8 cellular contexts compared by ENCODE assay signal in genomic region chr10:3786295-3786981, GRCh38. TPM values are rescaled to one million over a fixed set of nuclear protein-coding genes. Genes with fewer than 3 reads are reported as not detected.
DNase-seq lines count a peak whose midpoint lies in the region; ATAC-seq lines count a peak whose summit lies in the region.

No MANE protein-coding gene starts in this region.

- DNase-seq in stimulated activated naive CD8-positive, alpha-beta T cell treated with anti-CD3 and anti-CD28 coated beads, Interleukin-15, Interleukin-2, amounts not matched to agents 100 U/mL and 50 U/mL, for 24 hours, result no peak
- no peak for DNase-seq in activated T-helper 2 cell treated with anti-CD3 and anti-CD28 coated beads, Interferon-gamma antibody, Interleukin-2, Interleukin-4, amounts not matched to agents 10 μg/mL and 5 μg/mL and 100 μg/mL, durations not matched to agents 14 hours and 24 hours and 36 hours (ENCODE audit: low spot score)
- DNase-seq in left ventricle myocardium superior (peak; percentile 49), retina (peak; percentile 90), NCI-H1105 treated with DMSO at 0.1 percent for 48 hours (lab: John Stamatoyannopoulos, UW) (no peak)

- ATAC-seq in stimulated activated naive CD8-positive, alpha-beta T cell treated with anti-CD3 and anti-CD28 coated beads, Interleukin-15, Interleukin-2, amounts not matched to agents 100 U/mL and 50 U/mL, for 24 hours, result no peak
- ATAC-seq in left ventricle myocardium superior (no peak), GM18511 (IDR thresholded peaks at IDR 0.05; ENCODE audit: unreplicated experiment) (no peak), GM19035 (IDR thresholded peaks at IDR 0.05; ENCODE audit: unreplicated experiment) (no peak)

- peak overlapping the region; percentile 95 for H3K4me3 Mint-ChIP-seq in stimulated activated naive CD8-positive, alpha-beta T cell treated with anti-CD3 and anti-CD28 coated beads, Interleukin-15, Interleukin-2, amounts not matched to agents 100 ng/mL and 50 ng/mL, for 24 hours
- H3K4me3 Mint-ChIP-seq in activated T-helper 2 cell treated with anti-CD3 and anti-CD28 coated beads, Interferon-gamma antibody, Interleukin-2, Interleukin-4, amounts not matched to agents 10 μg/mL and 5 μg/mL and 100 μg/mL, durations not matched to agents 14 hours and 24 hours and 36 hours (ENCODE audit: low read depth), result peak overlapping the region; percentile 83

- no peaks in the 10 kb centered on the region for H3K27me3 Mint-ChIP-seq in stimulated activated naive CD8-positive, alpha-beta T cell treated with anti-CD3 and anti-CD28 coated beads, Interleukin-15, Interleukin-2, amounts not matched to agents 100 ng/mL and 50 ng/mL, for 24 hours
- H3K27me3 Mint-ChIP-seq in activated T-helper 2 cell treated with anti-CD3 and anti-CD28 coated beads, Interferon-gamma antibody, Interleukin-2, Interleukin-4, amounts not matched to agents 10 μg/mL and 5 μg/mL and 100 μg/mL, durations not matched to agents 14 hours and 24 hours and 36 hours (ENCODE audit: low read depth), result no peaks in the 10 kb centered on the region

- H3K27ac Mint-ChIP-seq in stimulated activated naive CD8-positive, alpha-beta T cell treated with anti-CD3 and anti-CD28 coated beads, Interleukin-15, Interleukin-2, amounts not matched to agents 100 ng/mL and 50 ng/mL, for 24 hours, result peak overlapping the region; percentile 95
- peak overlapping the region; percentile 96 for H3K27ac Mint-ChIP-seq in activated T-helper 2 cell treated with anti-CD3 and anti-CD28 coated beads, Interferon-gamma antibody, Interleukin-2, Interleukin-4, amounts not matched to agents 10 μg/mL and 5 μg/mL and 100 μg/mL, durations not matched to agents 14 hours and 24 hours and 36 hours

- peaks cover 31% of the 10 kb centered on the region for H3K4me1 Mint-ChIP-seq in stimulated activated naive CD8-positive, alpha-beta T cell treated with anti-CD3 and anti-CD28 coated beads, Interleukin-15, Interleukin-2, amounts not matched to agents 100 ng/mL and 50 ng/mL, for 24 hours (ENCODE audit: low read depth)
- peaks cover 25% of the 10 kb centered on the region for H3K4me1 Mint-ChIP-seq in activated T-helper 2 cell treated with anti-CD3 and anti-CD28 coated beads, Interferon-gamma antibody, Interleukin-2, Interleukin-4, amounts not matched to agents 10 μg/mL and 5 μg/mL and 100 μg/mL, durations not matched to agents 14 hours and 24 hours and 36 hours (ENCODE audit: low read depth)

- intact Hi-C loops in activated T-helper 2 cell treated with anti-CD3 and anti-CD28 coated beads, Interferon-gamma antibody, Interleukin-2, Interleukin-4, amounts not matched to agents 10 μg/mL and 5 μg/mL and 100 μg/mL, durations not matched to agents 14 hours and 24 hours and 36 hours (cut with micrococcal nuclease), result loop anchor here (1.0 to 5.0 kb wide), 2 partner anchors 11 to 346 kb away; no protein-coding TSS in a partner anchor
- intact Hi-C loops in left ventricle myocardium superior (cut with micrococcal nuclease), result no loop called here

- H3K9me3 Mint-ChIP-seq in stimulated activated naive CD8-positive, alpha-beta T cell treated with anti-CD3 and anti-CD28 coated beads, Interleukin-15, Interleukin-2, amounts not matched to agents 100 ng/mL and 50 ng/mL, for 24 hours, result peaks cover 8% of the 10 kb centered on the region
- peaks cover 9% of the 10 kb centered on the region for H3K9me3 Mint-ChIP-seq in activated T-helper 2 cell treated with anti-CD3 and anti-CD28 coated beads, Interferon-gamma antibody, Interleukin-2, Interleukin-4, amounts not matched to agents 10 μg/mL and 5 μg/mL and 100 μg/mL, durations not matched to agents 14 hours and 24 hours and 36 hours

- H3K36me3 Mint-ChIP-seq in stimulated activated naive CD8-positive, alpha-beta T cell treated with anti-CD3 and anti-CD28 coated beads, Interleukin-15, Interleukin-2, amounts not matched to agents 100 ng/mL and 50 ng/mL, for 24 hours (ENCODE audit: low read depth), result peaks cover 30% of the 10 kb centered on the region
- peaks cover 39% of the 10 kb centered on the region for H3K36me3 Mint-ChIP-seq in activated T-helper 2 cell treated with anti-CD3 and anti-CD28 coated beads, Interferon-gamma antibody, Interleukin-2, Interleukin-4, amounts not matched to agents 10 μg/mL and 5 μg/mL and 100 μg/mL, durations not matched to agents 14 hours and 24 hours and 36 hours (ENCODE audit: low read depth)

RNA-seq across cellular contexts. Expression of gene KLF6, which starts 1.4 kb away (rescaled TPM):
- 126 and 129 TPM in 2 replicates for total RNA-seq in activated T-helper 2 cell treated with anti-CD3 and anti-CD28 coated beads, Interferon-gamma antibody, Interleukin-2, Interleukin-4, amounts not matched to agents 10 μg/mL and 5 μg/mL and 100 μg/mL, durations not matched to agents 14 hours and 24 hours and 36 hours
- total RNA-seq in left ventricle myocardium superior, result 62.0 TPM

Comparison
In these comparisons a context has a peak if more than half of its experiments do, and no peak if none do; other contexts are left out.
1. DNase-seq: peak in left ventricle myocardium superior (single experiment) and retina (single experiment); none in stimulated activated naive CD8-positive, alpha-beta T cell treated with anti-CD3 and anti-CD28 coated beads, Interleukin-15, Interleukin-2, amounts not matched to agents 100 U/mL and 50 U/mL, for 24 hours (single experiment), activated T-helper 2 cell treated with anti-CD3 and anti-CD28 coated beads, Interferon-gamma antibody, Interleukin-2, Interleukin-4, amounts not matched to agents 10 μg/mL and 5 μg/mL and 100 μg/mL, durations not matched to agents 14 hours and 24 hours and 36 hours (single experiment) and NCI-H1105 treated with DMSO at 0.1 percent for 48 hours (single experiment).